23 cellular contexts compared by ENCODE assay signal in the genomic region with DNA sequence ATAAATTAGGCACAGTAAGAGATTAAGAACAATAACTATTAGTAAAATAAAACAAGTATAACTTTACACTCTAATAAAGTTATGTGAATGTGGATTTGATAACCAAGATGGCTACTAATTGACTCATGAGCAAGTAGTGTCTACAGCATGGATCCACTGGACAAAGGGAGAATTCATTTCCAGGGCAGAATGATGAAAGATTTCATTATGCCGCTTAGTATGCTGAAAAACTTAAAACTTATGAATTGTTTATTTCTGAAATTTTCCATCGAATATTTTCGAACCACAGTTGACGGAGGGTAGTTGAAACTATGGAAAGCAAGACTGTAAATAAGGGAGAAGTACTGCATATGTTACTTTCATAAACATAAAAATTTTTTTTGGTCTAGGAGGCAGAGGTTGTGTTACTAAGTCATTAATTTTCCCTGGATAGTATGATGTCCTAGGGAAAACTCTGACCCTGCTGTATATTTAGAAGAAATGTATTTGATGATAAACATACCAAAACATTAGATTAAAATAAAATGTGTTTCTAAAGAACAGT.
"Had no signal": no experiment of that assay in that cellular context is flagged by ENCODE, and none has a peak within 500 bp of the region (broad histone marks: within the 10 kb centered on the region; RNA-seq: fewer than 3 reads in every experiment).

No MANE protein-coding gene starts in this region.

- DNase-seq: KBM-7, MV-4-11, NCI-H1048, NCI-H1105, NCI-H1417 treated with DMSO at 0.1 percent for 48 hours, NCI-H146, NCI-H1694 treated with DMSO at 0.1 percent for 48 hours, NCI-H1930, NCI-H2081, NCI-H2107, NCI-H2171, NCI-H226, NCI-H446, NCI-H510A, NCI-H524 treated with DMSO at 0.1 percent for 48 hours, NCI-H69, NCI-H774, SHP77, SW 1271, T-cell had no signal

- FAIRE-seq: HTR-8/SVneo had no signal

- ATAC-seq: T-cell had no signal

- H3K27ac ChIP-seq: HL-60, RWPE1 had no signal
